ENCODE assay signal across 16 cellular contexts in genomic region chr4:71441186-71442169, GRCh38.
A peak's percentile ranks its signal among the peaks of the same experiment; 100 is the strongest.
DNase-seq lines count a peak whose midpoint lies in the region; ATAC-seq, FAIRE-seq and TF ChIP-seq lines count a peak whose summit lies in the region.
"Had no signal": no experiment of that assay in that cellular context is flagged by ENCODE, and none has a peak within 500 bp of the region (broad histone marks: within the 10 kb centered on the region; RNA-seq: fewer than 3 reads in every experiment).

No MANE protein-coding gene starts in this region.

- H3K27me3 ChIP-seq in liver (ENCODE audit: control insufficient read depth in 4 of 4, insufficient read depth in 4 of 4, low read length in 3 of 4) (no peaks in the 10 kb centered on the region), HepG2 (ENCODE audit: control insufficient read depth in 1 of 2, insufficient read depth in 2 of 2, low read length in 2 of 2) (no peaks in the 10 kb centered on the region), esophagus squamous epithelium (no peaks in the 10 kb centered on the region)
- H3K27me3 ChIP-seq: suprapubic skin had no signal

- no peaks in the 10 kb centered on the region for H3K9me3 ChIP-seq in liver (ENCODE audit: control insufficient read depth in 4 of 4, low read length in 3 of 4)
- no peaks in the 10 kb centered on the region for H3K9me3 ChIP-seq in HepG2 (ENCODE audit: low read length)
- H3K9me3 ChIP-seq in esophagus squamous epithelium, result no peaks in the 10 kb centered on the region
- H3K9me3 ChIP-seq: suprapubic skin had no signal

- in situ Hi-C loops in HepG2 (cut with HindIII; ENCODE audit: extremely low pct_ligation_motif_present, low pct_unique_long_range_greater_than_20kb), result no loop called here

- ATAC-seq in HepG2, result no peak

- peaks cover 3 to 32% (median 19%) of the 10 kb centered on the region in 4 donors for H3K4me1 ChIP-seq in liver (ENCODE audit: control insufficient read depth in 4 of 4, insufficient read depth in 4 of 4, low read length in 3 of 4)
- H3K4me1 ChIP-seq in HepG2 (ENCODE audit: insufficient read depth, low read length), result no peaks in the 10 kb centered on the region
- no peaks in the 10 kb centered on the region for H3K4me1 ChIP-seq in esophagus squamous epithelium
- H3K4me1 ChIP-seq: suprapubic skin had no signal

- no peak for FAIRE-seq in HepG2 (lab: Jason Lieb, UNC)
- FAIRE-seq: frontal cortex had no signal

- DNase-seq in HepG2 (ENCODE audit: low spot score) (no peak), astrocyte of the hippocampus (ENCODE audit: low read depth, low spot score) (peak; percentile 51), kidney glomerular epithelial cell (lab: John Stamatoyannopoulos, UW) (peak; percentile 74), esophagus squamous epithelium (lab: John Stamatoyannopoulos, UW) (no peak), nucleus accumbens (lab: John Stamatoyannopoulos, UW) (no peak)
- no peak for DNase-seq in central memory CD4-positive, alpha-beta T cell
- no peak for DNase-seq in effector CD8-positive, alpha-beta T cell (lab: John Stamatoyannopoulos, UW)
- DNase-seq: activated CD4-positive, alpha-beta T cell treated with anti-CD3 and anti-CD28 coated beads for 1 hour; activated CD8-positive, alpha-beta memory T cell treated with anti-CD3 and anti-CD28 coated beads, Interleukin-2, amount 50 U/mL, for 4 hours; activated naive CD4-positive, alpha-beta T cell treated with Interleukin-2 at 50 U/mL for 16 hours; GOT3; immature natural killer cell; NCI-H748 treated with DMSO at 0.1 percent for 48 hours had no signal

- BruUV-seq in HepG2 (replicated peaks; lab: Mats Ljungman, UMichigan), result no TSS peak

- 25% methylated on average over 5 of the region's 5 CpGs for WGBS in liver
- WGBS in HepG2 (ENCODE audit: low lambda C conversion rate), result 2% methylated on average over 5 of the region's 5 CpGs
- 51 to 52% methylated on average over 5 of the region's 5 CpGs for WGBS in esophagus squamous epithelium, 2 donors

- CTCF ChIA-PET in HepG2 (lab: Yijun Ruan, JAX; ENCODE audit: low intra/inter-chr PET ratio, low total read pairs), result no interaction called here

- H3K27ac ChIP-seq in liver (ENCODE audit: low read depth in 1 of 2, low read length in 2 of 2) (peak overlapping the region; percentile 57 to 63), HepG2 (ENCODE audit: extremely low read length, insufficient read depth, low read length) (no peak overlapping the region), esophagus squamous epithelium (no peak overlapping the region)
- H3K27ac ChIP-seq: suprapubic skin had no signal

- no peak for TF ChIP-seq CTCF in liver (IDR thresholded peaks at IDR 0.05; ENCODE audit: low read depth, low read length, missing input control)
- TF ChIP-seq CTCF in HepG2 (CRISPR knock-in tag; IDR thresholded peaks at IDR 0.05), result no peak
- TF ChIP-seq CTCF in esophagus squamous epithelium (IDR thresholded peaks at IDR 0.05), result no peak

- no peak overlapping the region for H2AFZ ChIP-seq in HepG2 (ENCODE audit: low read length)

- H3K36me3 ChIP-seq in liver (ENCODE audit: control insufficient read depth in 4 of 4, insufficient read depth in 3 of 4, low read depth in 1 of 4, low read length in 3 of 4) (no peaks in the 10 kb centered on the region), HepG2 (replicated peaks in 1 of 2; ENCODE audit: control insufficient read depth in 1 of 2, insufficient read depth in 2 of 2, low read length in 2 of 2) (no peaks in the 10 kb centered on the region), esophagus squamous epithelium (no peaks in the 10 kb centered on the region)
- H3K36me3 ChIP-seq: suprapubic skin had no signal

- POLR2A ChIA-PET in HepG2 (lab: Yijun Ruan, JAX), result no interaction called here

- no peaks in the 10 kb centered on the region for H4K20me1 ChIP-seq in HepG2 (ENCODE audit: insufficient read depth, low read length)

- no peak overlapping the region for H3K4me2 ChIP-seq in HepG2 (ENCODE audit: low read depth, low read length)

- H3K9ac ChIP-seq in liver (ENCODE audit: low read depth in 1 of 2, low read length in 2 of 2), result peak overlapping the region in 1 of 2 donors; percentile 27
- no peak overlapping the region for H3K9ac ChIP-seq in HepG2 (ENCODE audit: insufficient read depth, low read depth, low read length)

- H3K4me3 ChIP-seq in liver (ENCODE audit: low read depth in 1 of 3, low read length in 3 of 3) (no peak overlapping the region), HepG2 (replicated peaks in 1 of 3; ENCODE audit: insufficient read depth in 1 of 3, low read depth in 2 of 3, low read length in 3 of 3) (no peak overlapping the region), esophagus squamous epithelium (no peak overlapping the region)
- H3K4me3 ChIP-seq: suprapubic skin had no signal

- TF ChIP-seq EP300 in HepG2 (IDR thresholded peaks at IDR 0.05; ENCODE audit: low read depth in 2 of 2, low read length in 2 of 2), result no peak
- no peak for TF ChIP-seq EP300 in HepG2 (CRISPR knock-in tag; IDR thresholded peaks at IDR 0.05; ENCODE audit: borderline replicate concordance)

- intact Hi-C loops in HepG2 (cut with micrococcal nuclease; ENCODE audit: unreplicated experiment) (loop anchor here (10.0 kb wide), 1 partner anchor 1457 kb away; no protein-coding TSS in a partner anchor), esophagus squamous epithelium (cut with DNase I) (no loop called here)

- TF ChIP-seq POLR2A in HepG2 (IDR thresholded peaks at IDR 0.05; ENCODE audit: insufficient read depth in 1 of 2, low read depth in 2 of 2, low read length in 2 of 2) (no peak), esophagus squamous epithelium (IDR thresholded peaks at IDR 0.05) (no peak)

- no peaks in the 10 kb centered on the region for H3K79me2 ChIP-seq in HepG2 (ENCODE audit: insufficient read depth, low read length)

- no peak for TF ChIP-seq RAD21 in liver (IDR thresholded peaks at IDR 0.05)
- no peak for TF ChIP-seq RAD21 in HepG2 (CRISPR knock-in tag; IDR thresholded peaks at IDR 0.05)

TF ChIP-seq in liver, 16 proteins besides CTCF, POLR2A, EP300 and RAD21:
- TF ChIP-seq FOXA2 (IDR thresholded peaks at IDR 0.05) (no peak), HNF4A (conservative IDR thresholded peaks at IDR 0.05) (peak in 1 of 2 donors; percentile 34), SP1 (IDR thresholded peaks at IDR 0.05) (peak; percentile 18), ZBTB33 (IDR thresholded peaks at IDR 0.05) (no peak), ATF3 (IDR thresholded peaks at IDR 0.05) (no peak)

TF ChIP-seq in HepG2, 621 proteins besides CTCF, POLR2A, EP300 and RAD21 (continues in another document):
- TF ChIP-seq IRF2 (CRISPR knock-in tag; IDR thresholded peaks at IDR 0.05) (no peak), NPAS2 (CRISPR knock-in tag; IDR thresholded peaks at IDR 0.05; ENCODE audit: borderline replicate concordance) (no peak), ZNF574 (CRISPR knock-in tag; IDR thresholded peaks at IDR 0.05) (no peak), MTF1 (CRISPR knock-in tag; IDR thresholded peaks at IDR 0.05) (no peak), TFE3 (CRISPR knock-in tag; IDR thresholded peaks at IDR 0.05) (no peak), ZNF468 (CRISPR knock-in tag; IDR thresholded peaks at IDR 0.05) (no peak), ZNF234 (CRISPR knock-in tag; conservative IDR thresholded peaks at IDR 0.05) (no peak), XBP1 (CRISPR knock-in tag; IDR thresholded peaks at IDR 0.05) (no peak), RNF219 (CRISPR knock-in tag; IDR thresholded peaks at IDR 0.05) (no peak)

Comparison
In these comparisons a context has a peak if more than half of its experiments do, and no peak if none do; other contexts are left out.
1. H3K27ac ChIP-seq: peak in liver (2 of 2); none in HepG2 (single experiment) and esophagus squamous epithelium (0 of 4).
2. DNase-seq: peak in astrocyte of the hippocampus (single experiment) and kidney glomerular epithelial cell (single experiment); none in HepG2 (single experiment), central memory CD4-positive, alpha-beta T cell (single experiment), effector CD8-positive, alpha-beta T cell (single experiment), esophagus squamous epithelium (single experiment) and nucleus accumbens (0 of 56).